In genomic region chr7:118312051-118312450, GRCh38 we compare ENCODE assay signal across 11 cellular contexts.
A peak's percentile ranks its signal among the peaks of the same experiment; 100 is the strongest.
DNase-seq lines count a peak whose midpoint lies in the region; ATAC-seq, FAIRE-seq and TF ChIP-seq lines count a peak whose summit lies in the region.
"Had no signal": no experiment of that assay in that cellular context is flagged by ENCODE, and none has a peak within 500 bp of the region (broad histone marks: within the 10 kb centered on the region; RNA-seq: fewer than 3 reads in every experiment).

No MANE protein-coding gene starts in this region.

- no peaks in the 10 kb centered on the region for H3K36me3 ChIP-seq in ascending aorta

- intact Hi-C loops in ascending aorta (cut with DNase I) = no loop called here

- H3K4me3 ChIP-seq in coronary artery (no peak overlapping the region), ascending aorta (no peak overlapping the region)

- DNase-seq in coronary artery (ENCODE audit: low spot score) (no peak), SW 1271 (lab: John Stamatoyannopoulos, UW) (no peak), ascending aorta (ENCODE audit: low spot score in 2 of 2) (no peak)
- DNase-seq: activated gamma-delta T cell treated with Interleukin-2 at 50 U/mL for 16 hours; EL; NK-92 treated with Interleukin-12 subunit alpha and Interleukin-12 subunit beta, amount 100 ng/mL, for 24 hours had no signal

- H3K27ac ChIP-seq in coronary artery (no peak overlapping the region), ascending aorta (no peak overlapping the region)

- no peaks in the 10 kb centered on the region for H3K27me3 ChIP-seq in ascending aorta

- TF ChIP-seq CTCF in coronary artery (IDR thresholded peaks at IDR 0.05) = no peak
- TF ChIP-seq CTCF in ascending aorta (IDR thresholded peaks at IDR 0.05) = no peak

- peak; percentile 5 for FAIRE-seq in islet of Langerhans (lab: Jason Lieb, UNC)
- FAIRE-seq: TTC549 had no signal

- H3K9me3 ChIP-seq in ascending aorta = no peaks in the 10 kb centered on the region

- no peaks in the 10 kb centered on the region for H3K4me1 ChIP-seq in ascending aorta

- ATAC-seq in GM18909 (IDR thresholded peaks at IDR 0.05; ENCODE audit: poor library complexity, unreplicated experiment) (peak; percentile 49), GM21737 (IDR thresholded peaks at IDR 0.05; ENCODE audit: unreplicated experiment) (peak; percentile 59), HG03457 (IDR thresholded peaks at IDR 0.05; ENCODE audit: unreplicated experiment) (peak; percentile 46)
